ENCODE assay signal across 1 cellular context in the genomic region with DNA sequence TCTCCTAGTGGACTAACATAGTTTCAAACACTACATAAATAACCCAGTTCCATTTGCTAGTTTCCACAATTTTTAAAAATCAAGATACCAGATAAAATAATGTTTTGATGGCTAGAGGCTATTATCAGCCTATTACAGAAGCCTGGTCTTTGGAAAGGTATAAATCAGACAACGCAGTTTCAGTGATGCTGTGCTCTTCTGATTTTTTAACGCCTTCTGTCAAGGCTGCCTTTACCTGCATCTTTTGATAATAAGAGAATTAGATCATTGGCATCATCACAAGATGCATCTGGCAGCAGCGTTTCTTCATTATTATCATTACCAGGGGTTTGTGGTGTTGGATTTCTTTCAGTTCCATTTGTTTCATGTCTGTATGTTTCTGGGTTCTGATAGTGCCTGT.
TF ChIP-seq lines count a peak whose summit lies in the region.

No MANE protein-coding gene starts in this region.

TF ChIP-seq in neural cell, 6 proteins besides CTCF, POLR2A, EP300 and RAD21 (continued from another document):
- TF ChIP-seq, protein P1, sequence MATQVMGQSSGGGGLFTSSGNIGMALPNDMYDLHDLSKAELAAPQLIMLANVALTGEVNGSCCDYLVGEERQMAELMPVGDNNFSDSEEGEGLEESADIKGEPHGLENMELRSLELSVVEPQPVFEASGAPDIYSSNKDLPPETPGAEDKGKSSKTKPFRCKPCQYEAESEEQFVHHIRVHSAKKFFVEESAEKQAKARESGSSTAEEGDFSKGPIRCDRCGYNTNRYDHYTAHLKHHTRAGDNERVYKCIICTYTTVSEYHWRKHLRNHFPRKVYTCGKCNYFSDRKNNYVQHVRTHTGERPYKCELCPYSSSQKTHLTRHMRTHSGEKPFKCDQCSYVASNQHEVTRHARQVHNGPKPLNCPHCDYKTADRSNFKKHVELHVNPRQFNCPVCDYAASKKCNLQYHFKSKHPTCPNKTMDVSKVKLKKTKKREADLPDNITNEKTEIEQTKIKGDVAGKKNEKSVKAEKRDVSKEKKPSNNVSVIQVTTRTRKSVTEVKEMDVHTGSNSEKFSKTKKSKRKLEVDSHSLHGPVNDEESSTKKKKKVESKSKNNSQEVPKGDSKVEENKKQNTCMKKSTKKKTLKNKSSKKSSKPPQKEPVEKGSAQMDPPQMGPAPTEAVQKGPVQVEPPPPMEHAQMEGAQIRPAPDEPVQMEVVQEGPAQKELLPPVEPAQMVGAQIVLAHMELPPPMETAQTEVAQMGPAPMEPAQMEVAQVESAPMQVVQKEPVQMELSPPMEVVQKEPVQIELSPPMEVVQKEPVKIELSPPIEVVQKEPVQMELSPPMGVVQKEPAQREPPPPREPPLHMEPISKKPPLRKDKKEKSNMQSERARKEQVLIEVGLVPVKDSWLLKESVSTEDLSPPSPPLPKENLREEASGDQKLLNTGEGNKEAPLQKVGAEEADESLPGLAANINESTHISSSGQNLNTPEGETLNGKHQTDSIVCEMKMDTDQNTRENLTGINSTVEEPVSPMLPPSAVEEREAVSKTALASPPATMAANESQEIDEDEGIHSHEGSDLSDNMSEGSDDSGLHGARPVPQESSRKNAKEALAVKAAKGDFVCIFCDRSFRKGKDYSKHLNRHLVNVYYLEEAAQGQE (IDR thresholded peaks at IDR 0.05; ENCODE audit: borderline replicate concordance) = no peak
- TF ChIP-seq MXI1 (conservative IDR thresholded peaks at IDR 0.05; ENCODE audit: poor library complexity, severe bottlenecking) (no peak), TAF1 (IDR thresholded peaks at IDR 0.05; ENCODE audit: low read depth) (no peak)
